ENCODE assay signal across 23 cellular contexts in genomic region chr7:84210301-84210700, GRCh38.
"Had no signal": no experiment of that assay in that cellular context is flagged by ENCODE, and none has a peak within 500 bp of the region (broad histone marks: within the 10 kb centered on the region; RNA-seq: fewer than 3 reads in every experiment).

No MANE protein-coding gene starts in this region.

- H3K4me3 ChIP-seq: colonic mucosa, esophagus squamous epithelium, gastrocnemius medialis, heart right ventricle, left lung, lower lobe of right lung had no signal

- H3K4me3 Mint-ChIP-seq: dendritic cell treated with granulocyte-macrophage colony-stimulating factor and Interleukin-4, amounts not matched to agents 40 ng/mL and 50 ng/mL, for 4 days; effector memory CD8-positive, alpha-beta T cell; endodermal cell had no signal

- H3K27me3 Mint-ChIP-seq: dendritic cell treated with granulocyte-macrophage colony-stimulating factor and Interleukin-4, amounts not matched to agents 40 ng/mL and 50 ng/mL, for 4 days; effector memory CD8-positive, alpha-beta T cell had no signal

- H3K4me1 ChIP-seq: colonic mucosa, esophagus squamous epithelium, gastrocnemius medialis, heart right ventricle, left lung, lower lobe of right lung had no signal

- ATAC-seq: effector memory CD8-positive, alpha-beta T cell; esophagus mucosa; gastrocnemius medialis; heart right ventricle; left cardiac atrium; left lung; left ventricle myocardium superior; lower lobe of right lung had no signal

- H3K27me3 ChIP-seq: colonic mucosa, esophagus squamous epithelium, gastrocnemius medialis, heart right ventricle, left lung had no signal

- DNase-seq: colonic mucosa; cortex of kidney; effector CD8-positive, alpha-beta T cell; effector memory CD8-positive, alpha-beta T cell; endodermal cell; erythroblast; esophagus squamous epithelium; foreskin fibroblast; foreskin melanocyte; gastrocnemius medialis; glutamatergic neuron; head of caudate nucleus; heart right ventricle; hippocampal formation; left cardiac atrium; left lung; left ventricle myocardium superior; lower lobe of right lung; mesenchymal stem cell; midbrain had no signal

- H3K27ac ChIP-seq: colonic mucosa, epithelial cell of prostate, esophagus squamous epithelium, gastrocnemius medialis, heart right ventricle, left lung, lower lobe of right lung had no signal

- H3K9me3 ChIP-seq: colonic mucosa, esophagus squamous epithelium, gastrocnemius medialis, heart right ventricle, left lung, lower lobe of right lung had no signal

- H3K9me3 Mint-ChIP-seq: dendritic cell treated with granulocyte-macrophage colony-stimulating factor and Interleukin-4, amounts not matched to agents 40 ng/mL and 50 ng/mL, for 4 days; endodermal cell had no signal

- H3K27ac Mint-ChIP-seq: dendritic cell treated with granulocyte-macrophage colony-stimulating factor and Interleukin-4, amounts not matched to agents 40 ng/mL and 50 ng/mL, for 4 days; effector memory CD8-positive, alpha-beta T cell; endodermal cell had no signal

- H3K36me3 ChIP-seq: colonic mucosa, esophagus squamous epithelium, gastrocnemius medialis, heart right ventricle, left lung, lower lobe of right lung had no signal
